ENCODE assay signal across 12 cellular contexts in genomic region chr13:113582841-113583631, GRCh38. TPM values are rescaled to one million over a fixed set of nuclear protein-coding genes. Genes with fewer than 3 reads are reported as not detected.
A peak's percentile ranks its signal among the peaks of the same experiment; 100 is the strongest.
DNase-seq lines count a peak whose midpoint lies in the region; ATAC-seq and TF ChIP-seq lines count a peak whose summit lies in the region.
"Had no signal": no experiment of that assay in that cellular context is flagged by ENCODE, and none has a peak within 500 bp of the region (broad histone marks: within the 10 kb centered on the region; RNA-seq: fewer than 3 reads in every experiment).

No MANE protein-coding gene starts in this region.

- intact Hi-C loops in sigmoid colon (cut with DNase I): no loop called here

- H3K4me3 ChIP-seq in right atrium auricular region (no peak overlapping the region), sigmoid colon (no peak overlapping the region)
- H3K4me3 ChIP-seq: thyroid gland had no signal

- H3K4me1 Mint-ChIP-seq in WTC11: peaks cover 12% of the 10 kb centered on the region

- POLR2A ChIA-PET in WTC11 (lab: Charles Lee): no interaction called here

- H3K36me3 Mint-ChIP-seq in WTC11: peaks cover 11% of the 10 kb centered on the region; the same call in 1 of the 2 replicates

- peaks cover 8% of the 10 kb centered on the region for H3K36me3 ChIP-seq in right atrium auricular region
- H3K36me3 ChIP-seq in sigmoid colon: peaks cover 0 to 11% (median 3%) of the 10 kb centered on the region in 4 donors

- no peak for ATAC-seq in WTC11
- ATAC-seq in HG03045 (IDR thresholded peaks at IDR 0.05; ENCODE audit: unreplicated experiment): no peak

- H3K9me3 ChIP-seq in right atrium auricular region (no peaks in the 10 kb centered on the region), sigmoid colon (no peaks in the 10 kb centered on the region)
- H3K9me3 ChIP-seq: thyroid gland had no signal

- H3K4me1 ChIP-seq in right atrium auricular region: peaks cover 0 to 10% of the 10 kb centered on the region in 2 donors
- H3K4me1 ChIP-seq in sigmoid colon: peaks cover 0 to 29% (median 13%) of the 10 kb centered on the region in 4 donors

- peak overlapping the region; percentile 82 for H3K27ac Mint-ChIP-seq in WTC11

- H3K27me3 ChIP-seq in right atrium auricular region (no peaks in the 10 kb centered on the region), sigmoid colon (no peaks in the 10 kb centered on the region)
- H3K27me3 ChIP-seq: thyroid gland had no signal

- WGBS in sigmoid colon, 2 donors: 62 to 85% methylated on average over 38 of the region's 38 CpGs

- no peak for TF ChIP-seq CTCF in WTC11 (IDR thresholded peaks at IDR 0.05)
- no peak for TF ChIP-seq CTCF in right atrium auricular region (IDR thresholded peaks at IDR 0.05)
- no peak for TF ChIP-seq CTCF in sigmoid colon (IDR thresholded peaks at IDR 0.05)

- peak; percentile 5 for DNase-seq in activated CD4-positive, alpha-beta T cell treated with anti-CD3 and anti-CD28 coated beads for 1 hour
- DNase-seq in activated CD4-positive, alpha-beta T cell treated with anti-CD3 and anti-CD28 coated beads, Interleukin-2, amount 50 U/mL, for 1 hour: no peak
- DNase-seq in WTC11 (ENCODE audit: low spot score) (no peak), right atrium auricular region (ENCODE audit: low spot score) (peak; percentile 50), sigmoid colon (peak; percentile 56), NCI-H2029 (lab: John Stamatoyannopoulos, UW) (no peak), NCI-H748 treated with DMSO at 0.1 percent for 48 hours (lab: John Stamatoyannopoulos, UW) (no peak)
- DNase-seq: cortex of kidney; NCI-H1930; stimulated activated CD4-positive, alpha-beta T cell treated with anti-CD3 and anti-CD28 coated beads, Interleukin-2, amount 100 ng/mL, for 24 hours; thyroid gland had no signal

- no peaks in the 10 kb centered on the region for H3K9me3 Mint-ChIP-seq in WTC11

- peak overlapping the region; percentile 27 for H3K4me3 Mint-ChIP-seq in WTC11

- no peak for TF ChIP-seq EP300 in sigmoid colon (IDR thresholded peaks at IDR 0.05)

- no peak for TF ChIP-seq POLR2A in sigmoid colon (IDR thresholded peaks at IDR 0.05)

- H3K27ac ChIP-seq in right atrium auricular region: no peak overlapping the region
- H3K27ac ChIP-seq in sigmoid colon: no peak overlapping the region
- H3K27ac ChIP-seq: thyroid gland had no signal

- CTCF ChIA-PET in WTC11 (lab: Charles Lee): no interaction called here

- H3K27me3 Mint-ChIP-seq in WTC11 (ENCODE audit: low read depth): no peaks in the 10 kb centered on the region

TF ChIP-seq in WTC11, 78 proteins besides CTCF, POLR2A, EP300 and RAD21:
- TF ChIP-seq FOXP4 (CRISPR knock-in tag; IDR thresholded peaks at IDR 0.05): no peak
- no peak for TF ChIP-seq E2F1 (CRISPR knock-in tag; IDR thresholded peaks at IDR 0.05)
- TF ChIP-seq NFYB (CRISPR knock-in tag; conservative IDR thresholded peaks at IDR 0.05; ENCODE audit: low read depth): no peak
- TF ChIP-seq, protein P1, sequence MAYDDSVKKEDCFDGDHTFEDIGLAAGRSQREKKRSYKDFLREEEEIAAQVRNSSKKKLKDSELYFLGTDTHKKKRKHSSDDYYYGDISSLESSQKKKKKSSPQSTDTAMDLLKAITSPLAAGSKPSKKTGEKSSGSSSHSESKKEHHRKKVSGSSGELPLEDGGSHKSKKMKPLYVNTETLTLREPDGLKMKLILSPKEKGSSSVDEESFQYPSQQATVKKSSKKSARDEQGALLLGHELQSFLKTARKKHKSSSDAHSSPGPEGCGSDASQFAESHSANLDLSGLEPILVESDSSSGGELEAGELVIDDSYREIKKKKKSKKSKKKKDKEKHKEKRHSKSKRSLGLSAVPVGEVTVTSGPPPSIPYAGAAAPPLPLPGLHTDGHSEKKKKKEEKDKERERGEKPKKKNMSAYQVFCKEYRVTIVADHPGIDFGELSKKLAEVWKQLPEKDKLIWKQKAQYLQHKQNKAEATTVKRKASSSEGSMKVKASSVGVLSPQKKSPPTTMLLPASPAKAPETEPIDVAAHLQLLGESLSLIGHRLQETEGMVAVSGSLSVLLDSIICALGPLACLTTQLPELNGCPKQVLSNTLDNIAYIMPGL (CRISPR knock-in tag; IDR thresholded peaks at IDR 0.05): no peak
- TF ChIP-seq, protein P2, sequence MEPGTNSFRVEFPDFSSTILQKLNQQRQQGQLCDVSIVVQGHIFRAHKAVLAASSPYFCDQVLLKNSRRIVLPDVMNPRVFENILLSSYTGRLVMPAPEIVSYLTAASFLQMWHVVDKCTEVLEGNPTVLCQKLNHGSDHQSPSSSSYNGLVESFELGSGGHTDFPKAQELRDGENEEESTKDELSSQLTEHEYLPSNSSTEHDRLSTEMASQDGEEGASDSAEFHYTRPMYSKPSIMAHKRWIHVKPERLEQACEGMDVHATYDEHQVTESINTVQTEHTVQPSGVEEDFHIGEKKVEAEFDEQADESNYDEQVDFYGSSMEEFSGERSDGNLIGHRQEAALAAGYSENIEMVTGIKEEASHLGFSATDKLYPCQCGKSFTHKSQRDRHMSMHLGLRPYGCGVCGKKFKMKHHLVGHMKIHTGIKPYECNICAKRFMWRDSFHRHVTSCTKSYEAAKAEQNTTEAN (CRISPR knock-in tag; IDR thresholded peaks at IDR 0.05): 0 out of 2 replicates have a peak, but pooled peaks have one; percentile 89
- TF ChIP-seq ELF4 (CRISPR knock-in tag; IDR thresholded peaks at IDR 0.05; ENCODE audit: low read depth): no peak
- no peak for TF ChIP-seq IRF2 (CRISPR knock-in tag; IDR thresholded peaks at IDR 0.05; ENCODE audit: borderline replicate concordance, low read depth)

RNA-seq across cellular contexts. Expression of gene TFDP1, which starts 1.5 kb away (rescaled TPM):
- total RNA-seq in WTC11 (2021) (52.6 to 61.2 TPM (median 54.1 TPM) in 3 replicates), right atrium auricular region (10 to 100 TPM; 34.4 to 40.4 TPM), sigmoid colon (10 to 100 TPM; 26.5 to 46.0 (median 33.8) TPM)
- polyA plus RNA-seq in sigmoid colon: 10 to 100 TPM; 40.2 to 57.1 (median 54.6) TPM

Comparison
In these comparisons a context has a peak if more than half of its experiments do, and no peak if none do; other contexts are left out.
1. DNase-seq: peak in activated CD4-positive, alpha-beta T cell treated with anti-CD3 and anti-CD28 coated beads for 1 hour (single experiment), right atrium auricular region (single experiment) and sigmoid colon (single experiment); none in activated CD4-positive, alpha-beta T cell treated with anti-CD3 and anti-CD28 coated beads, Interleukin-2, amount 50 U/mL, for 1 hour (single experiment), WTC11 (single experiment), NCI-H2029 (single experiment) and NCI-H748 treated with DMSO at 0.1 percent for 48 hours (single experiment).